1 cellular context compared by ENCODE assay signal in the genomic region with DNA sequence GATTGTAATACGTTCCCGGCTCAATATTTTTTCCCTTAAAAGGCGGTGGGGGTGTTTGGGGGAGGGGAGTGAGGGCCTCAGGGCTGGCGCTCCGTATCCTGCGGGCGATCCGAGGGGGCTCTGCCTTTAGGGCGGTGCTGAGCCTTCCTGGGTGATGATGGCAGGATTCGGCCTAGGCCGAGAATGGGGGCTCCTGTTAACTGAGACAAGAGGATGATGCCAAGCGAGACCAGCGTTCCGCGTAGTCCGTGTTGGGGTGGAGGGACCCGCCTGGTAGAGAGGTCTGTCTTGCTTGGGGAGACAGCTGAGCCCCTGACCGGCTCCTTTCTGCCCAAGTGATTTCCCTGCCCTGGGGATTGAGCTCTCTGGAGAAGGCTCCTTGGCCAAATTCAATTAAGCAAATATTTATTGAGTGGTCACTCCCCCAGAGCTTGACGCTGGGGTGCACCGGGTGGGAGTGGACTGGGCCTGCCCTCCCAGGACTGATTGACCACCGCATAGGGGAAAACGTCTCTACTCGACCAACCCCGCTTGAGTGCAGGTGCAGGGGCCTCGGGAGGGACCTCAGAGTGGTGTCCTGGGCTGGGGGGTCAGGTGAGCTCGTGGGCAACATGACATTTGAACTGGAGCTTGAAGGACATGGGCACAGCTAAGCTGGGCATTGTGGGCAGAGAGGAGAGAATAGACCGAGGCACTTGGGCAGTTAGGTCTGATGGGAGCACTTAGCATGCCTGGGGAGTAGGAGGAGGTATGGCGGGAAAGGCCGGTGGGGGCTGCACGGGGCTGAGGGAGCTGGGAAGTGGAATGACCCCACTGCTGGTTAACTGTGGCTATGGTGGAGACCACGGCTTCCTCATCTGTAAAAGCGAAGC.
TF ChIP-seq lines count a peak whose summit lies in the region.

No MANE protein-coding gene starts in this region.

TF ChIP-seq in HepG2, 621 proteins besides CTCF, POLR2A, EP300 and RAD21 (continued from another document):
- TF ChIP-seq MLLT10 (CRISPR knock-in tag; IDR thresholded peaks at IDR 0.05) (no peak), ZNF318 (CRISPR knock-in tag; IDR thresholded peaks at IDR 0.05) (no peak), ZFX (CRISPR knock-in tag; IDR thresholded peaks at IDR 0.05; ENCODE audit: low read depth) (peak; percentile 49; the same call in 1 of the 2 replicates), ZNF225 (CRISPR knock-in tag; IDR thresholded peaks at IDR 0.05) (no peak)
